2 cellular contexts compared by ENCODE assay signal in the genomic region with DNA sequence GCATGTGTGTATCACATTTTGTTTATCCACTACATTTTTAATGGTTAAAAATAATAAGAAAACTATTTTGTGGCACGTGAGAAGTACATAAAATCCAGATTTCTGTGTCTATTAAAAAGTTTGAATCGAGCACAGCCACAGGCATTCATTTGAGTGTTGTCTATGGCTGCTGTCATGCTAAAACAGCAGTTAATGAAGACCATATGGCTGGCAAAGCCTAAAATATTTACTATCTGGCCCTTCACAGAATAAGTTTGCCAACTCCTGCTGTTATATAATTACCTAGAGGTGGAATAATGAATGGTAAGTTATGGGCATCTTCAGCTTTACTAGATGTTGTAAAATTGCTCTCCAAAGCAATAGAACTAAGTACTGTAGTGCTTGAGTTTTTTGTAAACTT.
TF ChIP-seq lines count a peak whose summit lies in the region.

No MANE protein-coding gene starts in this region.

TF ChIP-seq in SK-N-SH, 30 proteins besides CTCF, POLR2A, EP300 and RAD21:
- TF ChIP-seq, protein P1, sequence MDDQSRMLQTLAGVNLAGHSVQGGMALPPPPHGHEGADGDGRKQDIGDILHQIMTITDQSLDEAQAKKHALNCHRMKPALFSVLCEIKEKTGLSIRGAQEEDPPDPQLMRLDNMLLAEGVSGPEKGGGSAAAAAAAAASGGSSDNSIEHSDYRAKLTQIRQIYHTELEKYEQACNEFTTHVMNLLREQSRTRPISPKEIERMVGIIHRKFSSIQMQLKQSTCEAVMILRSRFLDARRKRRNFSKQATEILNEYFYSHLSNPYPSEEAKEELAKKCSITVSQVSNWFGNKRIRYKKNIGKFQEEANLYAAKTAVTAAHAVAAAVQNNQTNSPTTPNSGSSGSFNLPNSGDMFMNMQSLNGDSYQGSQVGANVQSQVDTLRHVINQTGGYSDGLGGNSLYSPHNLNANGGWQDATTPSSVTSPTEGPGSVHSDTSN (IDR thresholded peaks at IDR 0.05): no peak
- TF ChIP-seq YY1 (IDR thresholded peaks at IDR 0.05; ENCODE audit: low read depth) (no peak), ELF1 (IDR thresholded peaks at IDR 0.05) (no peak), CHD2 (IDR thresholded peaks at IDR 0.05; ENCODE audit: low read length, partially characterized antibody) (no peak), TCF12 (IDR thresholded peaks at IDR 0.05) (peak; percentile 73), TAF1 (IDR thresholded peaks at IDR 0.05; ENCODE audit: borderline replicate concordance, low read depth, low read length) (no peak), FOXJ3 (CRISPR knock-in tag; IDR thresholded peaks at IDR 0.05) (no peak)
TF ChIP-seq in SK-N-SH: peak in this region for 1.

TF ChIP-seq in HepG2, 621 proteins besides CTCF, POLR2A, EP300 and RAD21:
- TF ChIP-seq, protein P2, sequence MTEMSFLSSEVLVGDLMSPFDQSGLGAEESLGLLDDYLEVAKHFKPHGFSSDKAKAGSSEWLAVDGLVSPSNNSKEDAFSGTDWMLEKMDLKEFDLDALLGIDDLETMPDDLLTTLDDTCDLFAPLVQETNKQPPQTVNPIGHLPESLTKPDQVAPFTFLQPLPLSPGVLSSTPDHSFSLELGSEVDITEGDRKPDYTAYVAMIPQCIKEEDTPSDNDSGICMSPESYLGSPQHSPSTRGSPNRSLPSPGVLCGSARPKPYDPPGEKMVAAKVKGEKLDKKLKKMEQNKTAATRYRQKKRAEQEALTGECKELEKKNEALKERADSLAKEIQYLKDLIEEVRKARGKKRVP (CRISPR knock-in tag; IDR thresholded peaks at IDR 0.05): no peak
- TF ChIP-seq ZNF180 (CRISPR knock-in tag; IDR thresholded peaks at IDR 0.05; ENCODE audit: borderline replicate concordance, low read depth): no peak
- no peak for TF ChIP-seq HDAC6 (IDR thresholded peaks at IDR 0.05; ENCODE audit: low read depth, low read length)
- no peak for TF ChIP-seq ZKSCAN1 (IDR thresholded peaks at IDR 0.05; ENCODE audit: low read length)
- no peak for TF ChIP-seq RNF2 (conservative IDR thresholded peaks at IDR 0.05; ENCODE audit: low read depth)
- no peak for TF ChIP-seq GPN1 (CRISPR knock-in tag; IDR thresholded peaks at IDR 0.05; ENCODE audit: borderline replicate concordance)
- TF ChIP-seq, protein P3, sequence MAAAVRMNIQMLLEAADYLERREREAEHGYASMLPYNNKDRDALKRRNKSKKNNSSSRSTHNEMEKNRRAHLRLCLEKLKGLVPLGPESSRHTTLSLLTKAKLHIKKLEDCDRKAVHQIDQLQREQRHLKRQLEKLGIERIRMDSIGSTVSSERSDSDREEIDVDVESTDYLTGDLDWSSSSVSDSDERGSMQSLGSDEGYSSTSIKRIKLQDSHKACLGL (CRISPR knock-in tag; IDR thresholded peaks at IDR 0.05): no peak
- TF ChIP-seq, protein P4, sequence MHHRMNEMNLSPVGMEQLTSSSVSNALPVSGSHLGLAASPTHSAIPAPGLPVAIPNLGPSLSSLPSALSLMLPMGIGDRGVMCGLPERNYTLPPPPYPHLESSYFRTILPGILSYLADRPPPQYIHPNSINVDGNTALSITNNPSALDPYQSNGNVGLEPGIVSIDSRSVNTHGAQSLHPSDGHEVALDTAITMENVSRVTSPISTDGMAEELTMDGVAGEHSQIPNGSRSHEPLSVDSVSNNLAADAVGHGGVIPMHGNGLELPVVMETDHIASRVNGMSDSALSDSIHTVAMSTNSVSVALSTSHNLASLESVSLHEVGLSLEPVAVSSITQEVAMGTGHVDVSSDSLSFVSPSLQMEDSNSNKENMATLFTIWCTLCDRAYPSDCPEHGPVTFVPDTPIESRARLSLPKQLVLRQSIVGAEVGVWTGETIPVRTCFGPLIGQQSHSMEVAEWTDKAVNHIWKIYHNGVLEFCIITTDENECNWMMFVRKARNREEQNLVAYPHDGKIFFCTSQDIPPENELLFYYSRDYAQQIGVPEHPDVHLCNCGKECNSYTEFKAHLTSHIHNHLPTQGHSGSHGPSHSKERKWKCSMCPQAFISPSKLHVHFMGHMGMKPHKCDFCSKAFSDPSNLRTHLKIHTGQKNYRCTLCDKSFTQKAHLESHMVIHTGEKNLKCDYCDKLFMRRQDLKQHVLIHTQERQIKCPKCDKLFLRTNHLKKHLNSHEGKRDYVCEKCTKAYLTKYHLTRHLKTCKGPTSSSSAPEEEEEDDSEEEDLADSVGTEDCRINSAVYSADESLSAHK (CRISPR knock-in tag; IDR thresholded peaks at IDR 0.05; ENCODE audit: borderline replicate concordance): no peak
- no peak for TF ChIP-seq ZNF75D (CRISPR knock-in tag; IDR thresholded peaks at IDR 0.05; ENCODE audit: borderline replicate concordance)
- no peak for TF ChIP-seq SMAD3 (CRISPR knock-in tag; IDR thresholded peaks at IDR 0.05)
- no peak for TF ChIP-seq HOXA9 (CRISPR knock-in tag; IDR thresholded peaks at IDR 0.05; ENCODE audit: borderline replicate concordance)
- no peak for TF ChIP-seq ZFP41 (CRISPR knock-in tag; IDR thresholded peaks at IDR 0.05; ENCODE audit: borderline replicate concordance)
TF ChIP-seq in HepG2: peak in this region for 0.
